ENCODE assay signal across 8 cellular contexts in genomic region chr6:32940656-32941411, GRCh38. TPM values are rescaled to one million over a fixed set of nuclear protein-coding genes. Genes with fewer than 3 reads are reported as not detected.
A peak's percentile ranks its signal among the peaks of the same experiment; 100 is the strongest.
DNase-seq lines count a peak whose midpoint lies in the region; ATAC-seq and TF ChIP-seq lines count a peak whose summit lies in the region.

TSS of gene HLA-DMB (minus strand) at chr6:32941028. CDS start at chr6:32940807, 221 bp downstream.

- no peaks in the 10 kb centered on the region for H4K20me1 ChIP-seq in BLaER1

- no peaks in the 10 kb centered on the region for H3K27me3 Mint-ChIP-seq in activated CD8-positive, alpha-beta T cell treated with anti-CD3 and anti-CD28 coated beads, Interleukin-2, amount 10 ng/mL, durations not matched to agents 7 days and 5 days (ENCODE audit: low read depth)
- H3K27me3 Mint-ChIP-seq in mesothelial cell of epicardium (ENCODE audit: low read depth) = peaks cover 62% of the 10 kb centered on the region

- H3K9ac ChIP-seq in BLaER1 = peak within 1 kb of the TSS; percentile 85

- ATAC-seq in GM18520 (IDR thresholded peaks at IDR 0.05; ENCODE audit: unreplicated experiment) (peak; percentile 44), HG02943 (IDR thresholded peaks at IDR 0.05; ENCODE audit: low read depth, unreplicated experiment) (peak; percentile 44)
- ATAC-seq in activated CD8-positive, alpha-beta T cell treated with anti-CD3 and anti-CD28 coated beads, Interleukin-2, amount 10 ng/mL, durations not matched to agents 7 days and 5 days = peak; percentile 90

- CTCF ChIA-PET in activated CD8-positive, alpha-beta T cell treated with anti-CD3 and anti-CD28 coated beads, Interleukin-2, amount 10 ng/mL, durations not matched to agents 7 days and 5 days (lab: Charles Lee) = interaction anchor here (0.9 to 15.9 kb wide), 11 partner anchors 8 to 102 kb away, joined by 3 to 519 read pairs (median 10); partner anchors contain the start of genes BRD2, HLA-DMA and TAP2

- peak within 1 kb of the TSS; percentile 97 for H3K27ac Mint-ChIP-seq in activated CD8-positive, alpha-beta T cell treated with anti-CD3 and anti-CD28 coated beads, Interleukin-2, amount 10 ng/mL, durations not matched to agents 7 days and 5 days
- H3K27ac Mint-ChIP-seq in mesothelial cell of epicardium = no peak within 1 kb of the TSS

- H3K9me3 ChIP-seq in BLaER1 (no peaks in the 10 kb centered on the region), thyroid gland (no peaks in the 10 kb centered on the region)

- no peaks in the 10 kb centered on the region for H3K9me3 Mint-ChIP-seq in activated CD8-positive, alpha-beta T cell treated with anti-CD3 and anti-CD28 coated beads, Interleukin-2, amount 10 ng/mL, durations not matched to agents 7 days and 5 days (ENCODE audit: insufficient read depth)
- H3K9me3 Mint-ChIP-seq in mesothelial cell of epicardium = peaks cover 3% of the 10 kb centered on the region

- peak within 1 kb of the TSS; percentile 86 for H3K4me3 Mint-ChIP-seq in activated CD8-positive, alpha-beta T cell treated with anti-CD3 and anti-CD28 coated beads, Interleukin-2, amount 10 ng/mL, durations not matched to agents 7 days and 5 days
- H3K4me3 Mint-ChIP-seq in mesothelial cell of epicardium = peak within 1 kb of the TSS; percentile 9

- H3K27ac ChIP-seq in BLaER1 = peak within 1 kb of the TSS; percentile 90
- peak within 1 kb of the TSS; percentile 95 to 98 (median 98) for H3K27ac ChIP-seq in thyroid gland

- peak; percentile 29 for DNase-seq in NCI-H446 treated with DMSO at 0.1 percent for 48 hours (lab: John Stamatoyannopoulos, UW)
- peak; percentile 73 for DNase-seq in activated CD8-positive, alpha-beta T cell treated with anti-CD3 and anti-CD28 coated beads, Interleukin-2, amount 10 ng/mL, durations not matched to agents 7 days and 5 days
- peak; percentile 67 for DNase-seq in epithelial cell of proximal tubule (ENCODE audit: low read depth)
- no peak for DNase-seq in mesothelial cell of epicardium (ENCODE audit: low spot score in 2 of 2, unreplicated experiment in 2 of 2)
- peak; percentile 65 to 67 for DNase-seq in thyroid gland

- H3K4me2 ChIP-seq in BLaER1 = peak within 1 kb of the TSS; percentile 88

- H3K4me1 ChIP-seq in BLaER1 (peaks cover 75% of the 10 kb centered on the region), thyroid gland (peaks cover 44% of the 10 kb centered on the region in 2 donors)

- H3K4me1 Mint-ChIP-seq in activated CD8-positive, alpha-beta T cell treated with anti-CD3 and anti-CD28 coated beads, Interleukin-2, amount 10 ng/mL, durations not matched to agents 7 days and 5 days (ENCODE audit: low read depth) = peaks cover 70% of the 10 kb centered on the region
- no peaks in the 10 kb centered on the region for H3K4me1 Mint-ChIP-seq in mesothelial cell of epicardium

- H3K4me3 ChIP-seq in BLaER1 (peak within 1 kb of the TSS; percentile 77), epithelial cell of proximal tubule (ENCODE audit: low read depth, low read length) (peak within 1 kb of the TSS; percentile 66), thyroid gland (replicated peaks in 1 of 3) (peak within 1 kb of the TSS in 2 of 3 donors; percentile 22 to 27)

- 10 to 15% methylated on average over 8 to 10 of the region's 10 CpGs for WGBS in thyroid gland, 2 donors

- POLR2A ChIA-PET in activated CD8-positive, alpha-beta T cell treated with anti-CD3 and anti-CD28 coated beads, Interleukin-2, amount 10 ng/mL, durations not matched to agents 7 days and 5 days (lab: Charles Lee) = interaction anchor here (0.9 to 7.2 kb wide), 12 partner anchors 12 to 1276 kb away, joined by 3 to 220 read pairs (median 4); partner anchors contain the start of genes BRD2, GPANK1, HLA-DMA and PSMB9

- peak in 1 of 2 donors; percentile 62 for TF ChIP-seq POLR2A in thyroid gland (IDR thresholded peaks at IDR 0.05)

- peaks cover 12% of the 10 kb centered on the region for H3K36me3 Mint-ChIP-seq in activated CD8-positive, alpha-beta T cell treated with anti-CD3 and anti-CD28 coated beads, Interleukin-2, amount 10 ng/mL, durations not matched to agents 7 days and 5 days (ENCODE audit: low read depth)
- no peaks in the 10 kb centered on the region for H3K36me3 Mint-ChIP-seq in mesothelial cell of epicardium

- peaks cover 28% of the 10 kb centered on the region for H3K36me3 ChIP-seq in BLaER1
- no peaks in the 10 kb centered on the region for H3K36me3 ChIP-seq in thyroid gland

- H3K27me3 ChIP-seq in BLaER1 (no peaks in the 10 kb centered on the region), thyroid gland (no peaks in the 10 kb centered on the region)

- TF ChIP-seq CTCF in epithelial cell of proximal tubule (conservative IDR thresholded peaks at IDR 0.05; ENCODE audit: low read depth, low read length) = no peak
- no peak for TF ChIP-seq CTCF in mesothelial cell of epicardium (IDR thresholded peaks at IDR 0.05; ENCODE audit: unreplicated experiment)
- no peak for TF ChIP-seq CTCF in thyroid gland (IDR thresholded peaks at IDR 0.05)

- intact Hi-C loops in thyroid gland (cut with DNase I) = no loop called here

RNA-seq across cellular contexts. Expression of gene HLA-DMB, which starts in this region (rescaled TPM):
- total RNA-seq in activated CD8-positive, alpha-beta T cell treated with anti-CD3 and anti-CD28 coated beads, Interleukin-2, amount 10 ng/mL, durations not matched to agents 7 days and 5 days = 10 to 100 TPM; 14.4 to 14.7 TPM
- total RNA-seq in epithelial cell of proximal tubule (3.5 and 4.2 TPM in 2 replicates), mesothelial cell of epicardium (not detected in 3 replicates), thyroid gland (10 to 100 TPM; 34.7 to 82.9 (median 51.3) TPM)

Comparison
In these comparisons a context has a peak if more than half of its experiments do, and no peak if none do; other contexts are left out.
1. H3K4me3 ChIP-seq: peak in every context shown above with its lines; median percentile 77 in BLaER1; 66 in epithelial cell of proximal tubule; 24 in thyroid gland.
2. DNase-seq: peak in NCI-H446 treated with DMSO at 0.1 percent for 48 hours (single experiment), activated CD8-positive, alpha-beta T cell treated with anti-CD3 and anti-CD28 coated beads, Interleukin-2, amount 10 ng/mL, durations not matched to agents 7 days and 5 days (single experiment), epithelial cell of proximal tubule (single experiment) and thyroid gland (2 of 2); none in mesothelial cell of epicardium (0 of 2).
3. Peak in every context shown above with its lines, with median percentiles within 50 percentile points of each other: ATAC-seq.